Comparison of ENCODE assay signal across 15 cellular contexts in genomic region chr13:111875922-111876321, GRCh38.
DNase-seq lines count a peak whose midpoint lies in the region; TF ChIP-seq lines count a peak whose summit lies in the region.
"Had no signal": no experiment of that assay in that cellular context is flagged by ENCODE, and none has a peak within 500 bp of the region (broad histone marks: within the 10 kb centered on the region; RNA-seq: fewer than 3 reads in every experiment).

No MANE protein-coding gene starts in this region.

- H3K27ac Mint-ChIP-seq in chondrocyte (ENCODE audit: unreplicated experiment), result no peak overlapping the region
- H3K27ac Mint-ChIP-seq in type B pancreatic cell, result no peak overlapping the region
- H3K27ac Mint-ChIP-seq: CD4-positive, alpha-beta memory T cell had no signal

- H3K4me3 Mint-ChIP-seq in chondrocyte (ENCODE audit: unreplicated experiment) (no peak overlapping the region), type B pancreatic cell (no peak overlapping the region)

- H3K27me3 Mint-ChIP-seq in chondrocyte (ENCODE audit: low read depth) (peaks cover 13% of the 10 kb centered on the region), type B pancreatic cell (peaks cover 49% of the 10 kb centered on the region)

- no peaks in the 10 kb centered on the region for H3K36me3 Mint-ChIP-seq in chondrocyte (ENCODE audit: low read depth)
- H3K36me3 Mint-ChIP-seq in type B pancreatic cell, result no peaks in the 10 kb centered on the region
- H3K36me3 Mint-ChIP-seq: CD4-positive, alpha-beta memory T cell had no signal

- H3K4me3 ChIP-seq in coronary artery, result no peak overlapping the region
- H3K4me3 ChIP-seq: A549, GM23248 had no signal

- no peak overlapping the region for H3K27ac ChIP-seq in coronary artery
- H3K27ac ChIP-seq: A549, C4-2B, GM23248 had no signal

- TF ChIP-seq CTCF in chondrocyte (IDR thresholded peaks at IDR 0.05) (no peak), coronary artery (IDR thresholded peaks at IDR 0.05) (no peak), type B pancreatic cell (conservative IDR thresholded peaks at IDR 0.05) (no peak)

- peaks cover 6% of the 10 kb centered on the region for H3K9me3 Mint-ChIP-seq in chondrocyte (ENCODE audit: low read depth)
- H3K9me3 Mint-ChIP-seq in type B pancreatic cell, result no peaks in the 10 kb centered on the region

- H3K4me1 Mint-ChIP-seq in chondrocyte (ENCODE audit: low read depth) (no peaks in the 10 kb centered on the region), type B pancreatic cell (ENCODE audit: unreplicated experiment) (no peaks in the 10 kb centered on the region)
- H3K4me1 Mint-ChIP-seq: CD4-positive, alpha-beta memory T cell had no signal

- DNase-seq in chondrocyte (ENCODE audit: low spot score) (peak; percentile 49), coronary artery (ENCODE audit: low spot score) (peak; percentile 22), islet precursor cell (peak; percentile 29), type B pancreatic cell (ENCODE audit: extremely low spot score, unreplicated experiment) (peak; percentile 48), NCI-H2107 (lab: John Stamatoyannopoulos, UW) (no peak), NAMALWA (ENCODE audit: low spot score) (no peak), NCI-H187 treated with DMSO at 0.1 percent for 48 hours (lab: John Stamatoyannopoulos, UW) (no peak)
- DNase-seq: BE2C; CD4-positive, alpha-beta memory T cell; DMS79; EL; GM23248; H7 had no signal

Comparison
In these comparisons a context has a peak if more than half of its experiments do, and no peak if none do; other contexts are left out.
1. DNase-seq: peak in chondrocyte (single experiment), coronary artery (single experiment), islet precursor cell (single experiment) and type B pancreatic cell (single experiment); none in NCI-H2107 (single experiment), NAMALWA (single experiment) and NCI-H187 treated with DMSO at 0.1 percent for 48 hours (single experiment).